2 cellular contexts compared by ENCODE assay signal in the genomic region with DNA sequence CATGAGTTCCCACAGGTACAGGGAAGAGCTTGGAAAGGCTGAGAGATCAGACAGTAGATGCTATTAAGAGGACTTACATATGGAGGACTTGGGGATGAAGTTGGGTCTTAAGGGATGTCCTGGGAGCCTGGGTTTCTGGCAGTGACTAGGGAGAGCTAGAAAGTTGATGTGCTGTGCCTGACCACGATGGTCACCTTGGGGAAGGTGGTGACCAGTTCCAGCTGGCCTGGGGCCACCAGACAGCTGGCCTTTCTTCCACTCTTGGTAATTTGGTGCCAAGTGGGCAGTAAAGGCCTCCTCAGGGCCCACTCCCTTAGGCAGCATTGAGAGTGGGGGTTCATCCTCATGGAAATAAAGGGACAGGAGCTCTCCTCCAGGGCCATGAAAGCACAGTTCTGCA.
TF ChIP-seq lines count a peak whose summit lies in the region.

No MANE protein-coding gene starts in this region.

TF ChIP-seq in GM23338, 12 proteins besides CTCF, POLR2A, EP300 and RAD21:
- TF ChIP-seq STAT1 (IDR thresholded peaks at IDR 0.05; ENCODE audit: unreplicated experiment) (no peak), ZNF462 (CRISPR knock-in tag; IDR thresholded peaks at IDR 0.05) (no peak), ZNF114 (CRISPR knock-in tag; IDR thresholded peaks at IDR 0.05) (no peak), POLR2AphosphoS5 (IDR thresholded peaks at IDR 0.05; ENCODE audit: low read depth) (no peak), NANOG (IDR thresholded peaks at IDR 0.05; ENCODE audit: borderline replicate concordance) (no peak), CREB1 (CRISPR knock-in tag; IDR thresholded peaks at IDR 0.05; ENCODE audit: low read depth) (no peak)
- TF ChIP-seq, protein P1, sequence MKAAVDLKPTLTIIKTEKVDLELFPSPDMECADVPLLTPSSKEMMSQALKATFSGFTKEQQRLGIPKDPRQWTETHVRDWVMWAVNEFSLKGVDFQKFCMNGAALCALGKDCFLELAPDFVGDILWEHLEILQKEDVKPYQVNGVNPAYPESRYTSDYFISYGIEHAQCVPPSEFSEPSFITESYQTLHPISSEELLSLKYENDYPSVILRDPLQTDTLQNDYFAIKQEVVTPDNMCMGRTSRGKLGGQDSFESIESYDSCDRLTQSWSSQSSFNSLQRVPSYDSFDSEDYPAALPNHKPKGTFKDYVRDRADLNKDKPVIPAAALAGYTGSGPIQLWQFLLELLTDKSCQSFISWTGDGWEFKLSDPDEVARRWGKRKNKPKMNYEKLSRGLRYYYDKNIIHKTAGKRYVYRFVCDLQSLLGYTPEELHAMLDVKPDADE (IDR thresholded peaks at IDR 0.05): no peak

TF ChIP-seq in H1, 55 proteins besides CTCF, POLR2A, EP300 and RAD21:
- no peak for TF ChIP-seq CBX5 (IDR thresholded peaks at IDR 0.05; ENCODE audit: low read depth, low read length)
- no peak for TF ChIP-seq TCF12 (IDR thresholded peaks at IDR 0.05; ENCODE audit: low read depth, low read length)
- TF ChIP-seq NRF1 (IDR thresholded peaks at IDR 0.05; ENCODE audit: low read depth, low read length): no peak
- no peak for TF ChIP-seq CHD1 (IDR thresholded peaks at IDR 0.05; ENCODE audit: low read depth, low read length)
- TF ChIP-seq TEAD4 (IDR thresholded peaks at IDR 0.05; ENCODE audit: low read depth, low read length): no peak
- TF ChIP-seq MAFK (IDR thresholded peaks at IDR 0.05; ENCODE audit: low read depth, low read length): no peak
- TF ChIP-seq BCL11A (IDR thresholded peaks at IDR 0.05; ENCODE audit: low read depth in 2 of 2, low read length in 2 of 2): no peak
- no peak for TF ChIP-seq CEBPB (IDR thresholded peaks at IDR 0.05; ENCODE audit: low read depth, low read length)
- no peak for TF ChIP-seq ATF2 (IDR thresholded peaks at IDR 0.05; ENCODE audit: low read length)
- no peak for TF ChIP-seq SP4 (IDR thresholded peaks at IDR 0.05; ENCODE audit: low read length)
